Comparison of ENCODE assay signal across 8 cellular contexts in the genomic region with DNA sequence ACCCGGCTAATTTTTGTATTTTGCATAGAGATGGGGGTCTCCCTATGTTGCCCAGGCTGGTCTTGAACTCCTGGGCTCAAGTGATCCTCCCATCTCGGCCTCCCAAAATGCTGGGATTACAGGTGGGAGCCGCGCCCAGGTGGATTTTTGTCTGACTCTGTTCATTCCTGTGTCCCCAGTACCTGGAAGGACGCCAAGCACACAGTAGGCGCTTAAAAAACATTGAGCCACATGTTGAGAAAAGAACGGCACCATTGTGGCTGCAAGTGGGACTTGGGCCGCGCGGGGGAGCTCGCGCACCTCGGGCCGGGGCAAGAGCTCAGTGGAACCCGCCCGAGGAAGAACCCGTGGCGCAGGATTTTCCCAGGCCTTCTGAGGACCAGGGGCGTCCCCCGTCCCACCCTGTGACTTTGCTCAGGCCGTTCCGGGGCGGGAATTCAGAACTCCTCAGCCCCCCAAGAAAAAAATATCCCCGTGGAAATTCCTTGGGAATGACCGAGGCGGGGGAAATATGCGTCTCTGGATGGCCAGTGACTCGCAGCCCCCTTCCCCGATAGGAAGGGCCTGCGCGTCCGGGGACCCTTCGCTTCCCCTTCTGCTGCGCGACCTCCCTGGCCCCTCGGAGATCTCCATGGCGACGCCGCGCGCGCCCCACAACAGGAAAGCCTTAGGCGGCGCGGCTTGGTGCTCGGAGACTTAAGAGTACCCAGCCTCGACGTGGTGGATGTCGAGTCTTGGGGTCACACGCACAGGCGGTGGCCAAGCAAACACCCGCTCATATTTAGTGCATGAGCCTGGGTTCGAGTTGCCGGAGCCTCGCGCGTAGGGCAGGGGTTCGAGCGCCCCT. TPM values are rescaled to one million over a fixed set of nuclear protein-coding genes. Genes with fewer than 3 reads are reported as not detected.
DNase-seq lines count a peak whose midpoint lies in the region; ATAC-seq and TF ChIP-seq lines count a peak whose summit lies in the region.

No MANE protein-coding gene starts in this region.

- no peaks in the 10 kb centered on the region for H3K9me3 Mint-ChIP-seq in activated CD4-positive, alpha-beta memory T cell treated with anti-CD3 and anti-CD28 coated beads, Interleukin-2, amount 10 ng/mL, durations not matched to agents 7 days and 5 days

- peak overlapping the region; percentile 83 for H3K27ac ChIP-seq in duodenal mucosa (ENCODE audit: low read depth, low read length)
- peak overlapping the region; percentile 96 for H3K27ac ChIP-seq in lower lobe of right lung

- peak; percentile 92 for TF ChIP-seq CTCF in lower lobe of right lung (IDR thresholded peaks at IDR 0.05)

- H3K27me3 Mint-ChIP-seq in activated CD4-positive, alpha-beta memory T cell treated with anti-CD3 and anti-CD28 coated beads, Interleukin-2, amount 10 ng/mL, durations not matched to agents 7 days and 5 days, result peaks cover 1% of the 10 kb centered on the region

- H3K4me3 ChIP-seq in duodenal mucosa (ENCODE audit: low read depth in 1 of 2, low read length in 2 of 2) (peak overlapping the region; percentile 60 to 71), lower lobe of right lung (peak overlapping the region; percentile 86)

- POLR2A ChIA-PET in activated CD4-positive, alpha-beta memory T cell treated with anti-CD3 and anti-CD28 coated beads, Interleukin-2, amount 10 ng/mL, durations not matched to agents 7 days and 5 days (lab: Charles Lee), result interaction anchor here (0.6 to 4.3 kb wide), 32 partner anchors 8 to 298 kb away, joined by 3 to 105 read pairs (median 8); a partner anchor contains a TSS

- peak overlapping the region; percentile 44 to 57 for H3K9ac ChIP-seq in duodenal mucosa (ENCODE audit: low read depth in 1 of 2, low read length in 2 of 2)

- peaks cover 0 to 2% of the 10 kb centered on the region in 2 donors for H3K36me3 ChIP-seq in duodenal mucosa (ENCODE audit: control insufficient read depth in 1 of 2, insufficient read depth in 2 of 2, low read length in 2 of 2)
- H3K36me3 ChIP-seq in lower lobe of right lung, result peaks cover 4% of the 10 kb centered on the region

- CTCF ChIA-PET in activated CD4-positive, alpha-beta memory T cell treated with anti-CD3 and anti-CD28 coated beads, Interleukin-2, amount 10 ng/mL, durations not matched to agents 7 days and 5 days (lab: Charles Lee), result interaction anchor here (0.7 to 10.1 kb wide), 31 partner anchors 9 to 167 kb away, joined by 3 to 238 read pairs (median 6); a partner anchor contains a TSS

- H3K9me3 ChIP-seq in duodenal mucosa (ENCODE audit: control insufficient read depth in 1 of 2, low read length in 2 of 2), result no peaks in the 10 kb centered on the region
- no peaks in the 10 kb centered on the region for H3K9me3 ChIP-seq in lower lobe of right lung

- peaks cover 11 to 19% of the 10 kb centered on the region in 2 donors for H3K4me1 ChIP-seq in duodenal mucosa (ENCODE audit: control insufficient read depth in 1 of 2, insufficient read depth in 2 of 2, low read length in 2 of 2)
- peaks cover 70% of the 10 kb centered on the region for H3K4me1 ChIP-seq in lower lobe of right lung

- peaks cover 12% of the 10 kb centered on the region for H3K36me3 Mint-ChIP-seq in activated CD4-positive, alpha-beta memory T cell treated with anti-CD3 and anti-CD28 coated beads, Interleukin-2, amount 10 ng/mL, durations not matched to agents 7 days and 5 days (ENCODE audit: low read depth)

- DNase-seq in DMS 273 treated with DMSO at 0.1 percent for 48 hours (lab: John Stamatoyannopoulos, UW) (peak; percentile 44), NCI-H748 treated with DMSO at 0.1 percent for 48 hours (lab: John Stamatoyannopoulos, UW) (peak; percentile 6), lower lobe of right lung (peak; percentile 93)
- DNase-seq in activated CD4-positive, alpha-beta memory T cell treated with anti-CD3 and anti-CD28 coated beads, Interleukin-2, amount 10 ng/mL, durations not matched to agents 7 days and 5 days, result peak; percentile 91
- DNase-seq in stimulated activated CD4-positive, alpha-beta T cell treated with anti-CD3 and anti-CD28 coated beads, Interleukin-4, amount 100 ng/mL, for 24 hours, result peak; percentile 89

- H3K27ac Mint-ChIP-seq in activated CD4-positive, alpha-beta memory T cell treated with anti-CD3 and anti-CD28 coated beads, Interleukin-2, amount 10 ng/mL, durations not matched to agents 7 days and 5 days, result peak overlapping the region; percentile 93

- ATAC-seq in HG02610 (IDR thresholded peaks at IDR 0.05; ENCODE audit: unreplicated experiment) (peak; percentile 39), lower lobe of right lung (peak; percentile 75 to 87), GM21619 (IDR thresholded peaks at IDR 0.05; ENCODE audit: unreplicated experiment) (no peak)

- intact Hi-C loops in lower lobe of right lung (cut with DNase I), result loop anchor here (5.0 kb wide), 1 partner anchor 118 kb away; no protein-coding TSS in a partner anchor

- H3K27me3 ChIP-seq in duodenal mucosa (ENCODE audit: control insufficient read depth in 1 of 2, insufficient read depth in 2 of 2, low read length in 2 of 2) (peaks cover 9 to 16% of the 10 kb centered on the region in 2 donors), lower lobe of right lung (ENCODE audit: low read depth) (no peaks in the 10 kb centered on the region)

- H3K4me1 Mint-ChIP-seq in activated CD4-positive, alpha-beta memory T cell treated with anti-CD3 and anti-CD28 coated beads, Interleukin-2, amount 10 ng/mL, durations not matched to agents 7 days and 5 days, result peaks cover 45% of the 10 kb centered on the region

- peak overlapping the region; percentile 83 for H3K4me3 Mint-ChIP-seq in activated CD4-positive, alpha-beta memory T cell treated with anti-CD3 and anti-CD28 coated beads, Interleukin-2, amount 10 ng/mL, durations not matched to agents 7 days and 5 days

RNA-seq across cellular contexts. Expression of a gene that starts 1.4 kb away (rescaled TPM):
- total RNA-seq in activated CD4-positive, alpha-beta memory T cell treated with anti-CD3 and anti-CD28 coated beads, Interleukin-2, amount 10 ng/mL, durations not matched to agents 7 days and 5 days, result 10 to 100 TPM; 23.8 to 24.3 TPM
- 95.9 TPM for total RNA-seq in lower lobe of right lung

RNA-seq across cellular contexts. Expression of a gene that starts 17.2 kb away (rescaled TPM):
- 1 to 10 TPM; 1.5 to 2.0 TPM for total RNA-seq in activated CD4-positive, alpha-beta memory T cell treated with anti-CD3 and anti-CD28 coated beads, Interleukin-2, amount 10 ng/mL, durations not matched to agents 7 days and 5 days
- total RNA-seq in lower lobe of right lung, result 10.0 TPM

RNA-seq across cellular contexts. Expression of a gene that starts 17.5 kb away (rescaled TPM):
- total RNA-seq in activated CD4-positive, alpha-beta memory T cell treated with anti-CD3 and anti-CD28 coated beads, Interleukin-2, amount 10 ng/mL, durations not matched to agents 7 days and 5 days, result 10 to 100 TPM; 55.4 to 58.6 TPM
- total RNA-seq in lower lobe of right lung, result 40.3 TPM

RNA-seq across cellular contexts. Expression of a gene that starts 20.2 kb away (rescaled TPM):
- total RNA-seq in activated CD4-positive, alpha-beta memory T cell treated with anti-CD3 and anti-CD28 coated beads, Interleukin-2, amount 10 ng/mL, durations not matched to agents 7 days and 5 days, result 1 to 10 TPM in 1 of 2 experiments, under 1 TPM in 1; 0.53 to 1.1 TPM
- total RNA-seq in lower lobe of right lung, result 15.3 TPM

RNA-seq across cellular contexts. Expression of a gene that starts 38.4 kb away (rescaled TPM):
- total RNA-seq in activated CD4-positive, alpha-beta memory T cell treated with anti-CD3 and anti-CD28 coated beads, Interleukin-2, amount 10 ng/mL, durations not matched to agents 7 days and 5 days, result 10 to 100 TPM in 1 of 2 experiments, 1 to 10 TPM in 1; 9.5 to 10.6 TPM
- total RNA-seq in lower lobe of right lung, result 15.4 TPM

Comparison
In these comparisons a context has a peak if more than half of its experiments do, and no peak if none do; other contexts are left out.
1. DNase-seq: peak in every context shown above with its lines; median percentile 93 in lower lobe of right lung; 91 in activated CD4-positive, alpha-beta memory T cell treated with anti-CD3 and anti-CD28 coated beads, Interleukin-2, amount 10 ng/mL, durations not matched to agents 7 days and 5 days; 89 in stimulated activated CD4-positive, alpha-beta T cell treated with anti-CD3 and anti-CD28 coated beads, Interleukin-4, amount 100 ng/mL, for 24 hours; 44 in DMS 273 treated with DMSO at 0.1 percent for 48 hours; 6 in NCI-H748 treated with DMSO at 0.1 percent for 48 hours.